ENCODE assay signal across 2 cellular contexts in genomic region chr17:14294876-14295275, GRCh38.
TF ChIP-seq lines count a peak whose summit lies in the region.

No MANE protein-coding gene starts in this region.

TF ChIP-seq in liver, 16 proteins besides CTCF, POLR2A, EP300 and RAD21:
- TF ChIP-seq ATF3 (IDR thresholded peaks at IDR 0.05) = no peak
- no peak for TF ChIP-seq EGR1 (IDR thresholded peaks at IDR 0.05; ENCODE audit: low read depth in 2 of 2)
- TF ChIP-seq HNF4A (conservative IDR thresholded peaks at IDR 0.05) = no peak
- no peak for TF ChIP-seq YY1 (IDR thresholded peaks at IDR 0.05)
- TF ChIP-seq RXRA (IDR thresholded peaks at IDR 0.05) = no peak
- TF ChIP-seq TAF1 (conservative IDR thresholded peaks at IDR 0.05) = no peak
- no peak for TF ChIP-seq JUND (IDR thresholded peaks at IDR 0.05)
- TF ChIP-seq SP1 (IDR thresholded peaks at IDR 0.05) = no peak
- TF ChIP-seq GABPA (IDR thresholded peaks at IDR 0.05 in 1 of 2, conservative IDR thresholded peaks at IDR 0.05 in 1 of 2) = no peak
- TF ChIP-seq FOXA2 (IDR thresholded peaks at IDR 0.05) = no peak
- no peak for TF ChIP-seq FOXA1 (IDR thresholded peaks at IDR 0.05)

TF ChIP-seq in HepG2, 621 proteins besides CTCF, POLR2A, EP300 and RAD21:
- no peak for TF ChIP-seq NFYC (CRISPR knock-in tag; IDR thresholded peaks at IDR 0.05)
- TF ChIP-seq HES4 (CRISPR knock-in tag; IDR thresholded peaks at IDR 0.05; ENCODE audit: borderline replicate concordance) = no peak
- no peak for TF ChIP-seq HHEX (CRISPR knock-in tag; IDR thresholded peaks at IDR 0.05)
- TF ChIP-seq SAP130 (CRISPR knock-in tag; IDR thresholded peaks at IDR 0.05; ENCODE audit: low read depth) = no peak
- TF ChIP-seq ZNF772 (CRISPR knock-in tag; IDR thresholded peaks at IDR 0.05) = no peak
- no peak for TF ChIP-seq TRAFD1 (CRISPR knock-in tag; IDR thresholded peaks at IDR 0.05; ENCODE audit: borderline replicate concordance)
- no peak for TF ChIP-seq NFE2L1 (CRISPR knock-in tag; IDR thresholded peaks at IDR 0.05; ENCODE audit: borderline replicate concordance)
- no peak for TF ChIP-seq ZNF790 (CRISPR knock-in tag; IDR thresholded peaks at IDR 0.05; ENCODE audit: borderline replicate concordance)
- no peak for TF ChIP-seq ZNF674 (CRISPR knock-in tag; IDR thresholded peaks at IDR 0.05; ENCODE audit: low read depth)
- no peak for TF ChIP-seq ZNF609 (CRISPR knock-in tag; IDR thresholded peaks at IDR 0.05; ENCODE audit: borderline replicate concordance)
- no peak for TF ChIP-seq ZNF850 (CRISPR knock-in tag; conservative IDR thresholded peaks at IDR 0.05)
- TF ChIP-seq ATF5 (CRISPR knock-in tag; IDR thresholded peaks at IDR 0.05; ENCODE audit: low read depth) = no peak
- no peak for TF ChIP-seq ZZZ3 (CRISPR knock-in tag; IDR thresholded peaks at IDR 0.05; ENCODE audit: borderline replicate concordance)
- TF ChIP-seq KLF6 (CRISPR knock-in tag; IDR thresholded peaks at IDR 0.05) = no peak
- no peak for TF ChIP-seq ZMAT5 (CRISPR knock-in tag; IDR thresholded peaks at IDR 0.05; ENCODE audit: borderline replicate concordance, low read depth)
- TF ChIP-seq RNF2 (conservative IDR thresholded peaks at IDR 0.05; ENCODE audit: low read depth) = no peak
- TF ChIP-seq SOX5 (CRISPR knock-in tag; IDR thresholded peaks at IDR 0.05; ENCODE audit: borderline replicate concordance) = no peak
- no peak for TF ChIP-seq GLI4 (CRISPR knock-in tag; IDR thresholded peaks at IDR 0.05; ENCODE audit: borderline replicate concordance)
- TF ChIP-seq ZNF784 (CRISPR knock-in tag; IDR thresholded peaks at IDR 0.05; ENCODE audit: borderline replicate concordance) = no peak
- no peak for TF ChIP-seq RARA (CRISPR knock-in tag; IDR thresholded peaks at IDR 0.05)
